ENCODE assay signal across 1 cellular context in the genomic region with DNA sequence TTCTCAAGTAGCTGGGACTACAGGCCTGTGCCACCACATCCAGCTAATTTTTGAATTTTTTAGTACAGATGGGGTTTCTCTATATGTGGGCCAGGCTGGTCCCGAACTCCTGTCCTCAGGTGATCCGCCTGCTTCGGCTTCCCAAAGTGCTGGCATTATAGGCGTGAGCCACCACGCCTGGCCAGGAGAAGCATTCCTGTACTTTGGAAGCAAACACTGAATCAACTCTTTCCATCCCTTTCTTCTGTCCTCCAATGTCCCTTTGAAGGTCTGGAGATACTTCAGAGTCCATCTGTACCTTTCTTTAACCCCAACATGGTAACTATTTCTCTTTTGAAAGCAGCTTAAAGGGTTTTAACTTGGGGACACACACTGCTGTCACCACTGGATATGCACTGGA.
TF ChIP-seq lines count a peak whose summit lies in the region.

No MANE protein-coding gene starts in this region.

TF ChIP-seq in H1, 55 proteins besides CTCF, POLR2A, EP300 and RAD21:
- TF ChIP-seq MAX (IDR thresholded peaks at IDR 0.05), result no peak
- no peak for TF ChIP-seq POU5F1 (IDR thresholded peaks at IDR 0.05; ENCODE audit: low read depth, low read length)
- no peak for TF ChIP-seq SUZ12 (IDR thresholded peaks at IDR 0.05; ENCODE audit: low read length)
- no peak for TF ChIP-seq JUND (IDR thresholded peaks at IDR 0.05; ENCODE audit: low read length)
- TF ChIP-seq TAF7 (optimal IDR thresholded peaks at IDR 0.05; ENCODE audit: borderline replicate concordance, low read depth, low read length), result no peak
- TF ChIP-seq POLR2AphosphoS5 (IDR thresholded peaks at IDR 0.05; ENCODE audit: low read depth, low read length), result no peak
- TF ChIP-seq KDM4A (IDR thresholded peaks at IDR 0.05; ENCODE audit: low read depth, low read length, severe bottlenecking), result no peak
- no peak for TF ChIP-seq SIRT6 (IDR thresholded peaks at IDR 0.05; ENCODE audit: low read length)
- TF ChIP-seq ASH2L (IDR thresholded peaks at IDR 0.05; ENCODE audit: low read length), result no peak
- TF ChIP-seq EGR1 (IDR thresholded peaks at IDR 0.05; ENCODE audit: borderline replicate concordance, low read depth, low read length), result no peak
- TF ChIP-seq CREB1 (IDR thresholded peaks at IDR 0.05), result no peak
- TF ChIP-seq YY1 (IDR thresholded peaks at IDR 0.05; ENCODE audit: low read depth, low read length), result no peak
- TF ChIP-seq USF2 (IDR thresholded peaks at IDR 0.05; ENCODE audit: low read length), result no peak
- no peak for TF ChIP-seq FOSL1 (IDR thresholded peaks at IDR 0.05; ENCODE audit: insufficient read depth, low read depth, low read length)
- no peak for TF ChIP-seq TBP (IDR thresholded peaks at IDR 0.05; ENCODE audit: low read depth, low read length)
- TF ChIP-seq RBBP5 (IDR thresholded peaks at IDR 0.05; ENCODE audit: borderline replicate concordance, low read depth, low read length), result no peak
- no peak for TF ChIP-seq CHD1 (IDR thresholded peaks at IDR 0.05; ENCODE audit: low read depth, low read length)
- TF ChIP-seq SIX5 (IDR thresholded peaks at IDR 0.05; ENCODE audit: low read depth, low read length), result no peak
